Comparison of ENCODE assay signal across 21 cellular contexts in genomic region chr6:53486679-53487078, GRCh38.
"Had no signal": no experiment of that assay in that cellular context is flagged by ENCODE, and none has a peak within 500 bp of the region (broad histone marks: within the 10 kb centered on the region; RNA-seq: fewer than 3 reads in every experiment).

No MANE protein-coding gene starts in this region.

- H3K9me3 ChIP-seq: MG63, SJCRH30 had no signal

- H3K4me3 ChIP-seq: K562, MG63, SJCRH30 had no signal

- H3K27ac ChIP-seq: HL-60, KMS-11, RWPE1, SJCRH30 had no signal

- H3K4me2 ChIP-seq: KMS-11 had no signal

- H3K36me3 ChIP-seq: MG63, SJCRH30 had no signal

- DNase-seq: MG63, NCI-H1092, NCI-H1105 treated with DMSO at 0.1 percent for 48 hours, NCI-H1436, NCI-H187, NCI-H2029, NCI-H2081 treated with DMSO at 0.1 percent for 48 hours, NCI-H2171, NCI-H226, NCI-H446, NCI-H510A, NCI-H524 treated with DMSO at 0.1 percent for 48 hours, NCI-H69, NCI-H774, PC-3, SHP77, SJCRH30 had no signal

- H3K9ac ChIP-seq: KMS-11 had no signal

- H3K4me1 ChIP-seq: SJCRH30 had no signal

- H3K27me3 ChIP-seq: MG63, SJCRH30 had no signal
